ENCODE assay signal across 9 cellular contexts in the genomic region with DNA sequence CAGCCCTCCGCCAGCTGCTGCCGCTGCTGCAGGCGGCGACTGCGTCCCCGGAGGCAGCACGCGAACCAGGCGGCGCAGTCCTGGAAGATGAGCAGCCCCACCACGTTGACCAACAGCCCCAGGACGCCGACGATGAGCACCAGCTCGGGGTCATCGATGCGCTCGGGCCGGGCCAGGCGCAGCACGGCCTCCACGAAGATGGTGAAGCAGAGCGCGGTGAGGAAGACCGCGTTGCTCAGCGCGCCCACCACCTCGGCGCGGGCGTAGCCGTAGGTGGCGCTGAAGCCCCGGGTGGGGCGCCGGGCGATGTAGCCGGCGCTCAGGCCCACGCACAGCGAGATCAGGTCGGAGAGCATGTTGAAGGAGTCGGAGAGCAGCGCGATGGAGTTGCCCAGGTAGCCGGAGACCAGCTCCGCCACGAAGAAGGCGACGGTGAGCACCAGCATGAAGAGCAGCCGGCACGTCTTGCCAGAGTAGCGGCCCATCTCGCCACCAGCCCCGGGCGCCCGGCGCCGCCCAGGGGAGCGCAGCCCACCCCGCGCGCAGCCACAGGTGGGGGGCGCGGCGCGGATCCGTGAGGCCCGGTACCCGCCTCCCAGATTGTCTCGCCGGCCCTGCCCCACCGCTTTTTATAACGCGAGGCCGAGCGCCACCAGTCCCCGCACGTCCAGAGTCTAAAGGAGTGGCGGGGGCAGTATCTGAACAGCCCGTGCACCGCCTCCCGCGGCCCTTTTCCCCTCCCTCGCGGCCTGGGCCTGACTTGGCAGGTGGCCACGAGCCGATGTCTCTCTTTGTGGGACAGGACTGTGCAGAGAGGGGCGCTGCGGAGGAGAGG. TPM values are rescaled to one million over a fixed set of nuclear protein-coding genes. Genes with fewer than 3 reads are reported as not detected.
DNase-seq lines count a peak whose midpoint lies in the region; ATAC-seq and TF ChIP-seq lines count a peak whose summit lies in the region.
"Had no signal": no experiment of that assay in that cellular context is flagged by ENCODE, and none has a peak within 500 bp of the region (broad histone marks: within the 10 kb centered on the region; RNA-seq: fewer than 3 reads in every experiment).

A gene (minus strand): TSS at position 602 of the 835 bp plus-strand sequence. CDS start 117 bp downstream, at position 485.

- no peak within 1 kb of the TSS for H3K27ac Mint-ChIP-seq in CD4-positive, alpha-beta memory T cell

- 0 to 2% methylated on average over 86 to 91 of the region's 91 CpGs for WGBS in lung, 2 donors

- TF ChIP-seq CTCF in GM20000 (IDR thresholded peaks at IDR 0.05; ENCODE audit: extremely low read depth, missing control alignments) (peak; percentile 3), lung (IDR thresholded peaks at IDR 0.05; ENCODE audit: control extremely low read depth, extremely low read depth) (no peak)

- H3K36me3 ChIP-seq in CD4-positive, alpha-beta memory T cell (ENCODE audit: insufficient read depth, low read length) = no peaks in the 10 kb centered on the region
- H3K36me3 ChIP-seq in lung (ENCODE audit: control insufficient read depth in 2 of 2, insufficient read depth in 2 of 2, low read length in 2 of 2) = no peaks in the 10 kb centered on the region

- H3K4me3 Mint-ChIP-seq in CD4-positive, alpha-beta memory T cell = peak within 1 kb of the TSS; percentile 12 to 84 (median 74)

- POLR2A ChIA-PET in CD4-positive, alpha-beta memory T cell (lab: Charles Lee; ENCODE audit: partially characterized antibody) = no interaction called here

- no peaks in the 10 kb centered on the region for H3K4me1 ChIP-seq in CD4-positive, alpha-beta memory T cell (ENCODE audit: insufficient read depth, low read length)
- peaks cover 0 to 10% of the 10 kb centered on the region in 2 donors for H3K4me1 ChIP-seq in lung (ENCODE audit: control insufficient read depth in 2 of 2, insufficient read depth in 2 of 2, low read length in 2 of 2)

- no peak for DNase-seq in CD4-positive, alpha-beta memory T cell
- DNase-seq in GM20000 (ENCODE audit: low spot score) (peak; percentile 65), NCI-H748 (lab: John Stamatoyannopoulos, UW; ENCODE audit: unreplicated experiment) (peak; percentile 52), ecto neural progenitor cell (ENCODE audit: low spot score) (peak; percentile 73), lung (ENCODE audit: low spot score) (no peak), NCI-H2107 treated with DMSO at 0.1 percent for 48 hours (lab: John Stamatoyannopoulos, UW; ENCODE audit: unreplicated experiment) (no peak)

- CTCF ChIA-PET in CD4-positive, alpha-beta memory T cell (lab: Charles Lee; ENCODE audit: partially characterized antibody) = no interaction called here

- H3K4me1 Mint-ChIP-seq in CD4-positive, alpha-beta memory T cell = peaks cover 7 to 15% (median 11%) of the 10 kb centered on the region in 4 donors

- H3K27me3 Mint-ChIP-seq in CD4-positive, alpha-beta memory T cell = peaks cover 31 to 33% of the 10 kb centered on the region in 2 donors

- peaks cover 10% of the 10 kb centered on the region for H3K27me3 ChIP-seq in CD4-positive, alpha-beta memory T cell (ENCODE audit: insufficient read depth, low read length)
- peaks cover 3% of the 10 kb centered on the region for H3K27me3 ChIP-seq in lung (ENCODE audit: control insufficient read depth, insufficient read depth)

- H3K36me3 Mint-ChIP-seq in CD4-positive, alpha-beta memory T cell = no peaks in the 10 kb centered on the region

- intact Hi-C loops in CD4-positive, alpha-beta memory T cell (cut with micrococcal nuclease) = no loop called here

- ATAC-seq in lung (ENCODE audit: insufficient read depth, low FRiP score) (no peak), GM18519 (IDR thresholded peaks at IDR 0.05; ENCODE audit: low FRiP score, unreplicated experiment) (no peak)

- H3K4me3 ChIP-seq in CD4-positive, alpha-beta memory T cell (ENCODE audit: low read length in 2 of 2) = no peak within 1 kb of the TSS
- peak within 1 kb of the TSS; percentile 28 for H3K4me3 ChIP-seq in lung

- no peak within 1 kb of the TSS for H3K27ac ChIP-seq in CD4-positive, alpha-beta memory T cell (ENCODE audit: low read depth, low read length)
- no peak within 1 kb of the TSS for H3K27ac ChIP-seq in lung (ENCODE audit: low read depth in 1 of 2, low read length in 1 of 2)
- H3K27ac ChIP-seq in temporal lobe (ENCODE audit: low read depth, low read length) = no peak within 1 kb of the TSS

- peaks cover 0 to 3% (median 0%) of the 10 kb centered on the region in 8 donors for H3K9me3 Mint-ChIP-seq in CD4-positive, alpha-beta memory T cell

- no peaks in the 10 kb centered on the region for H3K9me3 ChIP-seq in CD4-positive, alpha-beta memory T cell (ENCODE audit: control insufficient read depth in 1 of 2, low read length in 2 of 2)
- peaks cover 0 to 4% of the 10 kb centered on the region in 2 donors for H3K9me3 ChIP-seq in lung (ENCODE audit: control insufficient read depth in 2 of 2, insufficient read depth in 1 of 2, low read length in 1 of 2)

RNA-seq across cellular contexts. Expression of the gene that starts here (rescaled TPM):
- total RNA-seq in CD4-positive, alpha-beta memory T cell = not detected
- polyA plus RNA-seq in CD4-positive, alpha-beta memory T cell = not detected
- total RNA-seq in lung = not detected
- not detected for polyA plus RNA-seq in lung
- total RNA-seq in temporal lobe = 18.2 TPM
- total RNA-seq: glomerular endothelial cell had no signal

Comparison
In these comparisons a context has a peak if more than half of its experiments do, and no peak if none do; other contexts are left out.
1. RNA of the gene that starts here (total RNA-seq): 18.2 TPM in temporal lobe (single experiment); not detected in lung and not detected in CD4-positive, alpha-beta memory T cell; every median in the first group is over 10 times any median in the second.
2. DNase-seq: peak in GM20000 (single experiment), NCI-H748 (single experiment) and ecto neural progenitor cell (single experiment); none in CD4-positive, alpha-beta memory T cell (0 of 5), lung (single experiment) and NCI-H2107 treated with DMSO at 0.1 percent for 48 hours (single experiment).